Comparison of ENCODE assay signal across 9 cellular contexts in the genomic region with DNA sequence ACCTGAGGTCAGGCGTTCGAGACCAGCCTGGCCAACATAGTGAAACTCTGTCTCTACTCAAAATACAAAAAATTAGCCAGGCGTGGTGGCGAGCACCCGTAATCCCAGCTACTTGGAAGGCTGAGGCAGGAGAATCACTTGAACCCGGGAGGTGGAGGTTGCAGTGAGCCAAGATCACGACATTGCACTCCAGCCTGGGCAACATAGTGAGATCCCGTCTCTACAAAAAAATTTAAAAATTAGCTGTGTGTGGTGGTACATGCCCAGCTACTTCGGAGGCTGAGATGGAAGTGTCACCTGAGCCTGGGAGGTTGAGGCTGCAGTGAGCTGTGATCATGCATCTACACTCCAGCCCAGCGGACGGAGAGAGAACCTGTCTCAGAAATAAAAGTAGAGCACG. TPM values are rescaled to one million over a fixed set of nuclear protein-coding genes. Genes with fewer than 3 reads are reported as not detected.
"Had no signal": no experiment of that assay in that cellular context is flagged by ENCODE, and none has a peak within 500 bp of the region (broad histone marks: within the 10 kb centered on the region; RNA-seq: fewer than 3 reads in every experiment).

No MANE protein-coding gene starts in this region.

RNA-seq across cellular contexts. Expression of gene KREMEN2, which starts 20.4 kb away (rescaled TPM):
- total RNA-seq: subcutaneous adipose tissue, thoracic aorta, thyroid gland, tibial nerve, upper lobe of left lung, upper lobe of right lung, ureter, vagina had no signal
- polyA plus RNA-seq: urinary bladder had no signal
